Comparison of ENCODE assay signal across 1 cellular context in the genomic region with DNA sequence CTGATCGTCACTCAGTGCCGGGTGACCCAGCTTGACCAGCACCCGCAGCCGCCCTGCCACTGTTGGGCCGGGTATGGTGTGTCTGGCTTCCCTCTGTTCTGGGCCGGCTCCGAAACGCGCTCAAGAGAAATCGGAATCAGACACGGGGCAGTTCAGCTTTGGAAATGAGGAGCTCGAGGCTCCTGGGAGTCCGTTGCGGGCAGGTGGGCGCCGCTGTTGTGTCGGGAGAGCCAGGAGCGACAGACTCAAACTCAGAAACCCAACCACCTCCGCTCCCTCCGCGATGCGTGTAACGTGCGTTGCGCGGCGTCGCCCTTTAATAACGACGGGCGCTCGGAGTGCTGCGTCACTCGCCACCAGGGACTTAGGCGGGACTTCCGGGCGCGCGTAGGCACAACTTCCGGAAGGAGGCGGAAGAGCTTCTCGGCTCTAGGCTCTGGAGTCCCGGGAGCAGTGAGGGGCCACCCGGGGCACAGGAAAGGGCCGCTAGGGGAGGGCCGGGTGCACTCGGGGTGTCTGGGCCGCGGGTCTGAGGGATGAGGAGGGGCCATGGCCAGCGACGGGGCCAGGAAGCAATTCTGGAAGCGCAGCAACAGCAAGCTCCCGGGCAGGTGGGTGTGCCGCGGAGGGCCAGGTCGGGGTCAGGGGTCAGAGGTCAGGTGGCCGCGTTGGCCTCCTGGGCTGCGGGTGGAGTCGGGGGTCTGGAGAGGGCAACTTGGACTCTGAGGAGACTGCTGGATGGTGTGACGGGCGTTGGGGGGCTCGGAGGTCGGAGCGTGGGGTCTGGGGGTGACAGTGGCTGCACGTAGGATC.
TF ChIP-seq lines count a peak whose summit lies in the region.

Gene TBC1D22A (plus strand): TSS at position 413 of the 813 bp plus-strand sequence. CDS start 137 bp downstream, at position 550.

TF ChIP-seq in H1, 55 proteins besides CTCF, POLR2A, EP300 and RAD21 (continues in another document):
- TF ChIP-seq POU5F1 (IDR thresholded peaks at IDR 0.05; ENCODE audit: low read depth, low read length), result no peak
- TF ChIP-seq CREB1 (IDR thresholded peaks at IDR 0.05), result peak; percentile 99
- TF ChIP-seq EZH2 (IDR thresholded peaks at IDR 0.05; ENCODE audit: low read depth, low read length, severe bottlenecking), result no peak
- no peak for TF ChIP-seq BRCA1 (IDR thresholded peaks at IDR 0.05; ENCODE audit: low read depth, low read length)
- peak; percentile 96 for TF ChIP-seq KDM4A (IDR thresholded peaks at IDR 0.05; ENCODE audit: low read depth, low read length, severe bottlenecking)
- TF ChIP-seq NRF1 (IDR thresholded peaks at IDR 0.05; ENCODE audit: low read depth, low read length), result no peak
- TF ChIP-seq CEBPB (IDR thresholded peaks at IDR 0.05; ENCODE audit: low read depth, low read length), result no peak
- TF ChIP-seq SP4 (IDR thresholded peaks at IDR 0.05; ENCODE audit: low read length), result no peak
- TF ChIP-seq E2F6 (IDR thresholded peaks at IDR 0.05), result peak; percentile 60; the same call in 1 of the 2 replicates
- TF ChIP-seq SIN3A (conservative IDR thresholded peaks at IDR 0.05 in 1 of 2, IDR thresholded peaks at IDR 0.05 in 1 of 2; ENCODE audit: low read depth in 1 of 2, low read length in 2 of 2), result peak; percentile 23 to 83; a peak in 3 of 4 replicates
- TF ChIP-seq ASH2L (IDR thresholded peaks at IDR 0.05; ENCODE audit: low read length), result peak; percentile 78
- no peak for TF ChIP-seq BACH1 (IDR thresholded peaks at IDR 0.05; ENCODE audit: low read length)
- peak; percentile 89 for TF ChIP-seq MAX (IDR thresholded peaks at IDR 0.05)
- TF ChIP-seq POLR2AphosphoS5 (IDR thresholded peaks at IDR 0.05; ENCODE audit: low read depth, low read length), result peak; percentile 98
- peak; percentile 69; the same call in 1 of the 2 replicates for TF ChIP-seq CHD2 (IDR thresholded peaks at IDR 0.05; ENCODE audit: low read length)
- 0 out of 2 replicates have a peak, but pooled peaks have one; percentile 32 for TF ChIP-seq SP1 (IDR thresholded peaks at IDR 0.05; ENCODE audit: low read depth, low read length)
- no peak for TF ChIP-seq SUZ12 (IDR thresholded peaks at IDR 0.05; ENCODE audit: low read length)
- TF ChIP-seq SAP30 (IDR thresholded peaks at IDR 0.05; ENCODE audit: insufficient read depth, insufficient replicate concordance, low read length), result peak; percentile 74
- TF ChIP-seq CBX8 (IDR thresholded peaks at IDR 0.05; ENCODE audit: borderline replicate concordance, low read depth, low read length), result no peak
- no peak for TF ChIP-seq JUN (IDR thresholded peaks at IDR 0.05; ENCODE audit: low read depth, low read length)
- peak; percentile 98 for TF ChIP-seq PHF8 (conservative IDR thresholded peaks at IDR 0.05; ENCODE audit: low read depth, low read length)
- no peak for TF ChIP-seq CTBP2 (IDR thresholded peaks at IDR 0.05; ENCODE audit: borderline replicate concordance, insufficient read depth, insufficient read length, low read length)
- TF ChIP-seq CHD7 (IDR thresholded peaks at IDR 0.05; ENCODE audit: insufficient replicate concordance, low read length), result no peak
- peak; percentile 43; the same call in 1 of the 2 replicates for TF ChIP-seq JUND (IDR thresholded peaks at IDR 0.05; ENCODE audit: low read length)
- no peak for TF ChIP-seq RXRA (IDR thresholded peaks at IDR 0.05; ENCODE audit: insufficient read depth, low read depth, low read length)
- TF ChIP-seq KDM1A (IDR thresholded peaks at IDR 0.05; ENCODE audit: borderline replicate concordance, low read length), result no peak
- no peak; the same call in none of the 2 replicates for TF ChIP-seq KDM5A (IDR thresholded peaks at IDR 0.05; ENCODE audit: low read length)
- TF ChIP-seq GTF2F1 (IDR thresholded peaks at IDR 0.05; ENCODE audit: borderline replicate concordance, low read depth, low read length), result peak; percentile 45; the same call in 1 of the 2 replicates
- no peak for TF ChIP-seq CBX5 (IDR thresholded peaks at IDR 0.05; ENCODE audit: low read depth, low read length)
- TF ChIP-seq RFX5 (IDR thresholded peaks at IDR 0.05; ENCODE audit: borderline replicate concordance, low read depth, low read length), result no peak
- TF ChIP-seq SIRT6 (IDR thresholded peaks at IDR 0.05; ENCODE audit: low read length), result no peak
- TF ChIP-seq YY1 (IDR thresholded peaks at IDR 0.05; ENCODE audit: low read depth, low read length), result no peak
- peak; percentile 97 for TF ChIP-seq GABPA (IDR thresholded peaks at IDR 0.05; ENCODE audit: borderline replicate concordance, insufficient read depth, low read length)
- no peak for TF ChIP-seq FOSL1 (IDR thresholded peaks at IDR 0.05; ENCODE audit: insufficient read depth, low read depth, low read length)
- no peak for TF ChIP-seq HDAC6 (IDR thresholded peaks at IDR 0.05; ENCODE audit: low read depth, low read length)
- no peak for TF ChIP-seq TCF12 (IDR thresholded peaks at IDR 0.05; ENCODE audit: low read depth, low read length)
- TF ChIP-seq ZNF274 (IDR thresholded peaks at IDR 0.05; ENCODE audit: borderline replicate concordance, extremely low read depth, low read length), result no peak
- peak; percentile 95 for TF ChIP-seq TAF7 (optimal IDR thresholded peaks at IDR 0.05; ENCODE audit: borderline replicate concordance, low read depth, low read length)
- TF ChIP-seq SIX5 (IDR thresholded peaks at IDR 0.05; ENCODE audit: low read depth, low read length), result no peak; the same call in 1 of the 2 replicates
- peak; percentile 91 for TF ChIP-seq ATF3 (IDR thresholded peaks at IDR 0.05; ENCODE audit: insufficient read depth, low read depth, low read length)
- TF ChIP-seq MAFK (IDR thresholded peaks at IDR 0.05; ENCODE audit: low read depth, low read length), result no peak
- TF ChIP-seq BCL11A (IDR thresholded peaks at IDR 0.05; ENCODE audit: low read depth in 2 of 2, low read length in 2 of 2), result no peak
- peak; percentile 97 for TF ChIP-seq TAF1 (IDR thresholded peaks at IDR 0.05; ENCODE audit: low read depth, low read length)
- no peak for TF ChIP-seq ATF2 (IDR thresholded peaks at IDR 0.05; ENCODE audit: low read length)
- TF ChIP-seq EGR1 (IDR thresholded peaks at IDR 0.05; ENCODE audit: borderline replicate concordance, low read depth, low read length), result 0 out of 2 replicates have a peak, but pooled peaks have one; percentile 14
- no peak for TF ChIP-seq RNF2 (IDR thresholded peaks at IDR 0.05; ENCODE audit: borderline replicate concordance, low read depth, low read length, missing control alignments, poor library complexity, severe bottlenecking)
- TF ChIP-seq CHD1 (IDR thresholded peaks at IDR 0.05; ENCODE audit: low read depth, low read length), result no peak
- TF ChIP-seq USF2 (IDR thresholded peaks at IDR 0.05; ENCODE audit: low read length), result no peak
- peak; percentile 81; the same call in 1 of the 2 replicates for TF ChIP-seq SRF (IDR thresholded peaks at IDR 0.05; ENCODE audit: low read depth, low read length)
- TF ChIP-seq HDAC2 (IDR thresholded peaks at IDR 0.05; ENCODE audit: borderline replicate concordance in 1 of 2, low read depth in 2 of 2, low read length in 2 of 2), result peak in 1 of 2 experiments; percentile 69; a peak in 1 of 4 replicates
- peak; percentile 96 for TF ChIP-seq TBP (IDR thresholded peaks at IDR 0.05; ENCODE audit: low read depth, low read length)
- TF ChIP-seq SP2 (IDR thresholded peaks at IDR 0.05; ENCODE audit: low read length), result no peak; the same call in 1 of the 2 replicates
- TF ChIP-seq RBBP5 (IDR thresholded peaks at IDR 0.05; ENCODE audit: borderline replicate concordance, low read depth, low read length), result no peak; the same call in 1 of the 2 replicates
- TF ChIP-seq NANOG (IDR thresholded peaks at IDR 0.05; ENCODE audit: insufficient read depth, low read depth, low read length, poor library complexity, severe bottlenecking), result no peak
